Comparison of ENCODE assay signal across 1 cellular context in genomic region chr12:110403975-110404675, GRCh38.
TF ChIP-seq lines count a peak whose summit lies in the region.

No MANE protein-coding gene starts in this region.

TF ChIP-seq in HepG2, 621 proteins besides CTCF, POLR2A, EP300 and RAD21 (continued from another document and continues in another):
- TF ChIP-seq ZNF101 (CRISPR knock-in tag; IDR thresholded peaks at IDR 0.05; ENCODE audit: borderline replicate concordance, low read depth) (no peak), ZNF430 (CRISPR knock-in tag; IDR thresholded peaks at IDR 0.05) (0 out of 2 replicates have a peak, but pooled peaks have one; percentile 42), DDIT3 (CRISPR knock-in tag; IDR thresholded peaks at IDR 0.05) (no peak), ELF4 (CRISPR knock-in tag; IDR thresholded peaks at IDR 0.05; ENCODE audit: borderline replicate concordance) (0 out of 2 replicates have a peak, but pooled peaks have one; percentile 10), GABPA (IDR thresholded peaks at IDR 0.05; ENCODE audit: low read depth, low read length) (no peak), GABPA (CRISPR knock-in tag; IDR thresholded peaks at IDR 0.05; ENCODE audit: low read depth) (peak; percentile 24; the same call in 1 of the 2 replicates), SRF (IDR thresholded peaks at IDR 0.05; ENCODE audit: low read depth, low read length) (no peak), SMARCC2 (IDR thresholded peaks at IDR 0.05) (no peak), ASH2L (IDR thresholded peaks at IDR 0.05; ENCODE audit: insufficient read length, low read depth, low read length) (peak; percentile 7), EHMT2 (IDR thresholded peaks at IDR 0.05; ENCODE audit: borderline replicate concordance, low read depth, low read length) (0 out of 2 replicates have a peak, but pooled peaks have one; percentile 16), KAT7 (CRISPR knock-in tag; IDR thresholded peaks at IDR 0.05; ENCODE audit: borderline replicate concordance) (0 out of 2 replicates have a peak, but pooled peaks have one; percentile 9), ZNF777 (CRISPR knock-in tag; IDR thresholded peaks at IDR 0.05) (0 out of 2 replicates have a peak, but pooled peaks have one; percentile 22), POLR2G (IDR thresholded peaks at IDR 0.05; ENCODE audit: low read depth, low read length) (peak; percentile 69; the same call in 1 of the 2 replicates), HDAC6 (IDR thresholded peaks at IDR 0.05; ENCODE audit: low read depth, low read length) (peak; percentile 15; the same call in 1 of the 2 replicates), NAIF1 (CRISPR knock-in tag; IDR thresholded peaks at IDR 0.05; ENCODE audit: borderline replicate concordance) (no peak), SNAI1 (CRISPR knock-in tag; IDR thresholded peaks at IDR 0.05; ENCODE audit: borderline replicate concordance) (no peak), ZNF605 (CRISPR knock-in tag; IDR thresholded peaks at IDR 0.05) (peak; percentile 34; the same call in 1 of the 2 replicates), MYNN (CRISPR knock-in tag; IDR thresholded peaks at IDR 0.05; ENCODE audit: low read depth) (no peak), ZNF678 (CRISPR knock-in tag; IDR thresholded peaks at IDR 0.05) (no peak), CREM (IDR thresholded peaks at IDR 0.05) (peak; percentile 14; the same call in 1 of the 2 replicates), CREM (CRISPR knock-in tag; IDR thresholded peaks at IDR 0.05) (no peak), ZNF282 (IDR thresholded peaks at IDR 0.05; ENCODE audit: partially characterized antibody) (no peak), NFIC (IDR thresholded peaks at IDR 0.05; ENCODE audit: low read length) (0 out of 2 replicates have a peak, but pooled peaks have one; percentile 13), PATZ1 (CRISPR knock-in tag; IDR thresholded peaks at IDR 0.05) (peak; percentile 36; the same call in 1 of the 2 replicates), ZNF567 (CRISPR knock-in tag; IDR thresholded peaks at IDR 0.05; ENCODE audit: borderline replicate concordance) (no peak), KLF6 (CRISPR knock-in tag; IDR thresholded peaks at IDR 0.05) (no peak), REST (IDR thresholded peaks at IDR 0.05; ENCODE audit: borderline replicate concordance in 1 of 2, low read depth in 1 of 2, low read length in 2 of 2) (peak in 1 of 2 experiments; percentile 18; a peak in 1 of 4 replicates), KIAA2018 (CRISPR knock-in tag; IDR thresholded peaks at IDR 0.05; ENCODE audit: borderline replicate concordance) (no peak), ZNF484 (CRISPR knock-in tag; IDR thresholded peaks at IDR 0.05; ENCODE audit: borderline replicate concordance, low read depth) (no peak), NFKB2 (CRISPR knock-in tag; IDR thresholded peaks at IDR 0.05; ENCODE audit: borderline replicate concordance) (no peak), BCL6 (CRISPR knock-in tag; IDR thresholded peaks at IDR 0.05) (0 out of 2 replicates have a peak, but pooled peaks have one; percentile 10), ZNF232 (CRISPR knock-in tag; IDR thresholded peaks at IDR 0.05; ENCODE audit: borderline replicate concordance) (no peak), ZFX (CRISPR knock-in tag; IDR thresholded peaks at IDR 0.05; ENCODE audit: low read depth) (peak; percentile 41), TFDP2 (CRISPR knock-in tag; IDR thresholded peaks at IDR 0.05) (0 out of 2 replicates have a peak, but pooled peaks have one; percentile 12), POLR2AphosphoS5 (IDR thresholded peaks at IDR 0.05; ENCODE audit: low read depth, low read length) (peak; percentile 59; the same call in 1 of the 2 replicates)
- TF ChIP-seq, protein P1, sequence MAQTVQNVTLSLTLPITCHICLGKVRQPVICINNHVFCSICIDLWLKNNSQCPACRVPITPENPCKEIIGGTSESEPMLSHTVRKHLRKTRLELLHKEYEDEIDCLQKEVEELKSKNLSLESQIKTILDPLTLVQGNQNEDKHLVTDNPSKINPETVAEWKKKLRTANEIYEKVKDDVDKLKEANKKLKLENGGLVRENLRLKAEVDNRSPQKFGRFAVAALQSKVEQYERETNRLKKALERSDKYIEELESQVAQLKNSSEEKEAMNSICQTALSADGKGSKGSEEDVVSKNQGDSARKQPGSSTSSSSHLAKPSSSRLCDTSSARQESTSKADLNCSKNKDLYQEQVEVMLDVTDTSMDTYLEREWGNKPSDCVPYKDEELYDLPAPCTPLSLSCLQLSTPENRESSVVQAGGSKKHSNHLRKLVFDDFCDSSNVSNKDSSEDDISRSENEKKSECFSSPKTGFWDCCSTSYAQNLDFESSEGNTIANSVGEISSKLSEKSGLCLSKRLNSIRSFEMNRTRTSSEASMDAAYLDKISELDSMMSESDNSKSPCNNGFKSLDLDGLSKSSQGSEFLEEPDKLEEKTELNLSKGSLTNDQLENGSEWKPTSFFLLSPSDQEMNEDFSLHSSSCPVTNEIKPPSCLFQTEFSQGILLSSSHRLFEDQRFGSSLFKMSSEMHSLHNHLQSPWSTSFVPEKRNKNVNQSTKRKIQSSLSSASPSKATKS (CRISPR knock-in tag; IDR thresholded peaks at IDR 0.05): 0 out of 2 replicates have a peak, but pooled peaks have one; percentile 21
- TF ChIP-seq, protein P2, sequence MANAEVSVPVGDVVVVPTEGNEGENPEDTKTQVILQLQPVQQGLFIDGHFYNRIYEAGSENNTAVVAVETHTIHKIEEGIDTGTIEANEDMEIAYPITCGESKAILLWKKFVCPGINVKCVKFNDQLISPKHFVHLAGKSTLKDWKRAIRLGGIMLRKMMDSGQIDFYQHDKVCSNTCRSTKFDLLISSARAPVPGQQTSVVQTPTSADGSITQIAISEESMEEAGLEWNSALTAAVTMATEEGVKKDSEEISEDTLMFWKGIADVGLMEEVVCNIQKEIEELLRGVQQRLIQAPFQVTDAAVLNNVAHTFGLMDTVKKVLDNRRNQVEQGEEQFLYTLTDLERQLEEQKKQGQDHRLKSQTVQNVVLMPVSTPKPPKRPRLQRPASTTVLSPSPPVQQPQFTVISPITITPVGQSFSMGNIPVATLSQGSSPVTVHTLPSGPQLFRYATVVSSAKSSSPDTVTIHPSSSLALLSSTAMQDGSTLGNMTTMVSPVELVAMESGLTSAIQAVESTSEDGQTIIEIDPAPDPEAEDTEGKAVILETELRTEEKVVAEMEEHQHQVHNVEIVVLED (CRISPR knock-in tag; IDR thresholded peaks at IDR 0.05; ENCODE audit: borderline replicate concordance): no peak
